10 cellular contexts compared by ENCODE assay signal in the genomic region with DNA sequence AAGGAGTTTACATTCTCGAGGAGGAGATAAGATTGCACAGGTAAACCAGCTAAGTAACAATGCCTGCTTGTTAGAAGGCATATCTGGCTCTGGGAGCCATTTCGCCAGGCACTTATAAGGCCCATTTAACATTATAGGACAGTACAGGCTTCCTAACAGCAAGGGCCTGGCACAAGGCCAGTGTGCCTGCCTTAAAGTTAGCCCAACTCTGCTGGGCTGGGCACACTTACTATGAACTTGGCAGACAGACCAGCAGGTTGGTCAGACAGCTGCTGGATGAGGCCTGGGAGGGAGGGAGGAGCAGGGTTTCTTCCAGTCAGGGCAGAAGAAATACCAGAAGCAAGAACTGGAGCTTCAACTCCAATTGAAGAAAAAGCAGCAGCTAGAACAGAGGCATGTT. TPM values are rescaled to one million over a fixed set of nuclear protein-coding genes. Genes with fewer than 3 reads are reported as not detected.
DNase-seq lines count a peak whose midpoint lies in the region; ATAC-seq, FAIRE-seq and TF ChIP-seq lines count a peak whose summit lies in the region.
"Had no signal": no experiment of that assay in that cellular context is flagged by ENCODE, and none has a peak within 500 bp of the region (broad histone marks: within the 10 kb centered on the region; RNA-seq: fewer than 3 reads in every experiment).

No MANE protein-coding gene starts in this region.

- intact Hi-C loops in pancreas (cut with DNase I): loop anchor here in 1 of 3 donors (10.0 kb wide), 1 partner anchor 50 kb away; no protein-coding TSS in a partner anchor

- peak; percentile 17 to 56 (median 51) for ATAC-seq in pancreas
- ATAC-seq in activated CD4-positive, CD25-positive, alpha-beta regulatory T cell treated with anti-CD3 and anti-CD28 coated beads, Interleukin-2, amount 50 U/mL, for 24 hours: no peak
- ATAC-seq in T-cell (replicated peaks in 1 of 4): no peak
- no peak for ATAC-seq in HG02885 (IDR thresholded peaks at IDR 0.05; ENCODE audit: poor library complexity, unreplicated experiment)
- ATAC-seq in HG03378 (IDR thresholded peaks at IDR 0.05; ENCODE audit: unreplicated experiment): no peak

- H3K36me3 Mint-ChIP-seq in T-cell: no peaks in the 10 kb centered on the region
- H3K36me3 Mint-ChIP-seq: memory B cell had no signal

- TF ChIP-seq POLR2A in Peyer's patch (IDR thresholded peaks at IDR 0.05): no peak

- no peak overlapping the region for H3K27ac ChIP-seq in Peyer's patch
- H3K27ac ChIP-seq in pancreas: peak overlapping the region in 2 of 4 donors; percentile 15 to 25
- H3K27ac ChIP-seq: SJSA1 had no signal

- H3K9me3 ChIP-seq in Peyer's patch: no peaks in the 10 kb centered on the region
- H3K9me3 ChIP-seq in pancreas: no peaks in the 10 kb centered on the region
- H3K9me3 ChIP-seq: SJSA1 had no signal

- no peaks in the 10 kb centered on the region for H3K9me3 Mint-ChIP-seq in T-cell
- H3K9me3 Mint-ChIP-seq: memory B cell had no signal

- peaks cover 0 to 24% (median 8%) of the 10 kb centered on the region in 4 donors for H3K4me1 ChIP-seq in Peyer's patch
- H3K4me1 ChIP-seq in pancreas: peaks cover 26 to 51% (median 29%) of the 10 kb centered on the region in 3 donors

- no peak overlapping the region for H3K4me3 ChIP-seq in Peyer's patch
- H3K4me3 ChIP-seq in pancreas: no peak overlapping the region
- H3K4me3 ChIP-seq: SJSA1 had no signal

- H3K27me3 ChIP-seq in Peyer's patch (peaks cover 0 to 7% of the 10 kb centered on the region in 2 donors), pancreas (no peaks in the 10 kb centered on the region)

- H3K4me1 Mint-ChIP-seq in T-cell: peaks cover 13 to 32% (median 25%) of the 10 kb centered on the region in 3 donors

- no peak overlapping the region for H3K4me3 Mint-ChIP-seq in T-cell
- H3K4me3 Mint-ChIP-seq: memory B cell had no signal

- POLR2A ChIA-PET in T-cell (lab: Charles Lee): no interaction called here

- peaks cover 13 to 23% of the 10 kb centered on the region in 2 donors for H3K27me3 Mint-ChIP-seq in T-cell

- no peak for FAIRE-seq in pancreas (lab: Jason Lieb, UNC)

- CTCF ChIA-PET in T-cell (lab: Charles Lee): no interaction called here

- no peak for TF ChIP-seq CTCF in Peyer's patch (IDR thresholded peaks at IDR 0.05)
- TF ChIP-seq CTCF in pancreas (IDR thresholded peaks at IDR 0.05): no peak

- WGBS in pancreas, 2 donors: 22 to 30% methylated on average over 2 of the region's 2 CpGs

- no peaks in the 10 kb centered on the region for H3K36me3 ChIP-seq in Peyer's patch
- H3K36me3 ChIP-seq in pancreas: no peaks in the 10 kb centered on the region
- H3K36me3 ChIP-seq: SJSA1 had no signal

- no peak overlapping the region for H3K27ac Mint-ChIP-seq in T-cell
- H3K27ac Mint-ChIP-seq: memory B cell had no signal

- DNase-seq in H4 (ENCODE audit: low spot score) (peak; percentile 79), Peyer's patch (peak in 2 of 3 donors; percentile 55 to 63), fibroblast of the conjunctiva (ENCODE audit: low read depth) (peak; percentile 12), pancreas (peak; percentile 69 to 91 (median 80)), T-cell (no peak)

RNA-seq across cellular contexts. Expression of a gene that starts 4.7 kb away (rescaled TPM):
- 6.9 and 9.1 TPM in 2 replicates for total RNA-seq in H4 (2014; rRNA removed; shearing (Covaris generic))
- total RNA-seq in Peyer's patch (10 to 100 TPM in 1 of 4 donors, 1 to 10 TPM in 3; 3.3 to 10.7 (median 6.3) TPM), pancreas (1 to 10 TPM; 4.0 to 7.1 (median 5.5) TPM), T-cell (1 to 10 TPM in 4 of 5 donors, under 1 TPM in 1; 0.49 to 7.3 (median 2.2) TPM)
- polyA plus RNA-seq in pancreas: 1 to 10 TPM; 2.9 to 3.0 TPM

Comparison
In these comparisons a context has a peak if more than half of its experiments do, and no peak if none do; other contexts are left out.
1. DNase-seq: peak in H4 (single experiment), Peyer's patch (2 of 3), fibroblast of the conjunctiva (single experiment) and pancreas (6 of 6); none in T-cell (0 of 34).
2. ATAC-seq: peak in pancreas (4 of 4); none in activated CD4-positive, CD25-positive, alpha-beta regulatory T cell treated with anti-CD3 and anti-CD28 coated beads, Interleukin-2, amount 50 U/mL, for 24 hours (0 of 2), T-cell (0 of 4), HG02885 (single experiment) and HG03378 (single experiment).